Comparison of ENCODE assay signal across 2 cellular contexts in genomic region chr7:157358753-157359096, GRCh38.
TF ChIP-seq lines count a peak whose summit lies in the region.

No MANE protein-coding gene starts in this region.

TF ChIP-seq in GM23338, 12 proteins besides CTCF, POLR2A, EP300 and RAD21 (continued from another document):
- TF ChIP-seq REST (IDR thresholded peaks at IDR 0.05; ENCODE audit: unreplicated experiment), result no peak
- no peak for TF ChIP-seq EZH2 (IDR thresholded peaks at IDR 0.05; ENCODE audit: low read depth, unreplicated experiment)
- TF ChIP-seq JUNB (IDR thresholded peaks at IDR 0.05; ENCODE audit: unreplicated experiment), result no peak
- TF ChIP-seq POLR2AphosphoS5 (IDR thresholded peaks at IDR 0.05; ENCODE audit: low read depth), result no peak
- TF ChIP-seq STAT1 (IDR thresholded peaks at IDR 0.05; ENCODE audit: unreplicated experiment), result no peak
- no peak for TF ChIP-seq ZNF331 (CRISPR knock-in tag; IDR thresholded peaks at IDR 0.05; ENCODE audit: low read depth)
- TF ChIP-seq EZH2phosphoT487 (IDR thresholded peaks at IDR 0.05; ENCODE audit: unreplicated experiment), result no peak
- TF ChIP-seq ZNF462 (CRISPR knock-in tag; IDR thresholded peaks at IDR 0.05), result no peak

TF ChIP-seq in WTC11, 78 proteins besides CTCF, POLR2A, EP300 and RAD21 (continued from another document):
- TF ChIP-seq ZNF532 (CRISPR knock-in tag; IDR thresholded peaks at IDR 0.05; ENCODE audit: borderline replicate concordance) (no peak), STAT6 (CRISPR knock-in tag; conservative IDR thresholded peaks at IDR 0.05; ENCODE audit: low read depth) (no peak)
TF ChIP-seq in WTC11: peak in this region for 0.
